8 cellular contexts compared by ENCODE assay signal in genomic region chr5:52989781-52990530, GRCh38.
DNase-seq lines count a peak whose midpoint lies in the region; ATAC-seq lines count a peak whose summit lies in the region.

No MANE protein-coding gene starts in this region.

- H3K27ac ChIP-seq in BLaER1: no peak overlapping the region

- H3K27me3 ChIP-seq in BLaER1 (peaks cover 53% of the 10 kb centered on the region), neuron (ENCODE audit: insufficient read depth, low read length) (peaks cover 6% of the 10 kb centered on the region)

- H3K27me3 Mint-ChIP-seq in activated naive CD4-positive, alpha-beta T cell treated with anti-CD3 and anti-CD28 coated beads, Interleukin-2, amount 10 ng/mL, durations not matched to agents 7 days and 5 days: peaks cover 21% of the 10 kb centered on the region

- H3K4me1 Mint-ChIP-seq in activated naive CD4-positive, alpha-beta T cell treated with anti-CD3 and anti-CD28 coated beads, Interleukin-2, amount 10 ng/mL, durations not matched to agents 7 days and 5 days: peaks cover 38% of the 10 kb centered on the region

- no peaks in the 10 kb centered on the region for H3K9me3 ChIP-seq in BLaER1
- H3K9me3 ChIP-seq in neuron (ENCODE audit: low read length): no peaks in the 10 kb centered on the region

- peak overlapping the region; percentile 97 for H2AFZ ChIP-seq in neuron (ENCODE audit: low read depth, low read length)

- DNase-seq in NCI-H1694 (lab: John Stamatoyannopoulos, UW) (peak; percentile 3), globus pallidus (ENCODE audit: low spot score) (peak; percentile 78), KG1 (lab: John Stamatoyannopoulos, UW) (no peak), cerebellar nuclear complex (lab: John Stamatoyannopoulos, UW) (no peak)
- DNase-seq in activated naive CD4-positive, alpha-beta T cell treated with anti-CD3 and anti-CD28 coated beads, Interleukin-2, amount 10 ng/mL, durations not matched to agents 7 days and 5 days: peak; percentile 68

- no peaks in the 10 kb centered on the region for H4K20me1 ChIP-seq in BLaER1

- no peak overlapping the region for H3K9ac ChIP-seq in BLaER1

- H3K9me3 Mint-ChIP-seq in activated naive CD4-positive, alpha-beta T cell treated with anti-CD3 and anti-CD28 coated beads, Interleukin-2, amount 10 ng/mL, durations not matched to agents 7 days and 5 days: no peaks in the 10 kb centered on the region

- H3K36me3 ChIP-seq in BLaER1 (no peaks in the 10 kb centered on the region), neuron (ENCODE audit: insufficient read depth, low read length) (no peaks in the 10 kb centered on the region)

- peak; percentile 22 for ATAC-seq in GM21515 (IDR thresholded peaks at IDR 0.05; ENCODE audit: unreplicated experiment)

- CTCF ChIA-PET in activated naive CD4-positive, alpha-beta T cell treated with anti-CD3 and anti-CD28 coated beads, Interleukin-2, amount 10 ng/mL, durations not matched to agents 7 days and 5 days (lab: Charles Lee): interaction anchor here (0.7 to 5.1 kb wide), 8 partner anchors 9 to 106 kb away, joined by 3 to 45 read pairs (median 5); no protein-coding TSS in a partner anchor

- H3K4me3 ChIP-seq in BLaER1 (peak overlapping the region; percentile 68), neuron (ENCODE audit: low read length) (peak overlapping the region; percentile 92)

- H3K36me3 Mint-ChIP-seq in activated naive CD4-positive, alpha-beta T cell treated with anti-CD3 and anti-CD28 coated beads, Interleukin-2, amount 10 ng/mL, durations not matched to agents 7 days and 5 days: peaks cover 18% of the 10 kb centered on the region

- peak overlapping the region; percentile 91 for H3K4me2 ChIP-seq in BLaER1

- H3K27ac Mint-ChIP-seq in activated naive CD4-positive, alpha-beta T cell treated with anti-CD3 and anti-CD28 coated beads, Interleukin-2, amount 10 ng/mL, durations not matched to agents 7 days and 5 days: peak overlapping the region; percentile 0

- peak overlapping the region; percentile 80 for H3K4me3 Mint-ChIP-seq in activated naive CD4-positive, alpha-beta T cell treated with anti-CD3 and anti-CD28 coated beads, Interleukin-2, amount 10 ng/mL, durations not matched to agents 7 days and 5 days

- peaks cover 14% of the 10 kb centered on the region for H3K4me1 ChIP-seq in BLaER1
- H3K4me1 ChIP-seq in neuron (ENCODE audit: insufficient read depth, low read length): peaks cover 8% of the 10 kb centered on the region

Comparison
In these comparisons a context has a peak if more than half of its experiments do, and no peak if none do; other contexts are left out.
1. DNase-seq: peak in NCI-H1694 (single experiment), activated naive CD4-positive, alpha-beta T cell treated with anti-CD3 and anti-CD28 coated beads, Interleukin-2, amount 10 ng/mL, durations not matched to agents 7 days and 5 days (single experiment) and globus pallidus (single experiment); none in KG1 (single experiment) and cerebellar nuclear complex (0 of 2).